21 cellular contexts compared by ENCODE assay signal in the genomic region with DNA sequence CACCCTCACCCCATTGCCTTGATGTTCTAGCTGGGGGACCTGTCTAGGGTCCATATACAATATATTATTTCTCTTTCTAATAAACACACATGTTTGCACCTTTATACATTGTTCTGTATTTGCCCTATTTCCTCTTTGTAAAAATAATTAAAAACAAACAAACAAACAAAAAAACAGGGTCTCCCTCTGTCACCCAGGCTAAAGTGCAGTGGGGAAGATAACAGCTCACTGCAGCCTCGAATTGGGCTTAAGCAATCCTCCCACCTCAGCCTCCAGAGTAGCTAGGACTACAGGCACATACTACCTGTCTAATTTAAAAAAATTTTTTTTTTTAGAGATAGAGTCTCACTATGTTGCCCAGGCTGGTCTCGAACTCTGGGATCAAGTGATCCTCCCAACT. TPM values are rescaled to one million over a fixed set of nuclear protein-coding genes. Genes with fewer than 3 reads are reported as not detected.
A peak's percentile ranks its signal among the peaks of the same experiment; 100 is the strongest.
DNase-seq lines count a peak whose midpoint lies in the region; ATAC-seq and TF ChIP-seq lines count a peak whose summit lies in the region.
"Had no signal": no experiment of that assay in that cellular context is flagged by ENCODE, and none has a peak within 500 bp of the region (broad histone marks: within the 10 kb centered on the region; RNA-seq: fewer than 3 reads in every experiment).

No MANE protein-coding gene starts in this region.

- WGBS in heart right ventricle, 2 donors, result 57 to 64% methylated on average over 2 of the region's 2 CpGs
- WGBS in upper lobe of left lung, 2 donors, result 52 to 56% methylated on average over 2 of the region's 2 CpGs

- H3K4me3 ChIP-seq in left ventricle myocardium inferior, result no peak overlapping the region
- no peak overlapping the region for H3K4me3 ChIP-seq in heart right ventricle
- H3K4me3 ChIP-seq in SK-N-MC, result peak overlapping the region; percentile 69; the same call in 1 of the 2 replicates
- no peak overlapping the region for H3K4me3 ChIP-seq in upper lobe of left lung
- H3K4me3 ChIP-seq: BLaER1, MG63 had no signal

- H3K4me1 Mint-ChIP-seq in neural crest cell, result peaks cover 16% of the 10 kb centered on the region

- no peak for TF ChIP-seq EP300 in upper lobe of left lung (IDR thresholded peaks at IDR 0.05)

- H3K36me3 ChIP-seq in left ventricle myocardium inferior, result no peaks in the 10 kb centered on the region
- H3K36me3 ChIP-seq in heart right ventricle, result no peaks in the 10 kb centered on the region
- H3K36me3 ChIP-seq in SK-N-MC (ENCODE audit: insufficient read depth, low read length), result no peaks in the 10 kb centered on the region
- H3K36me3 ChIP-seq in upper lobe of left lung, result no peaks in the 10 kb centered on the region
- H3K36me3 ChIP-seq: BLaER1, MG63 had no signal

- no peaks in the 10 kb centered on the region for H3K36me3 Mint-ChIP-seq in neural crest cell (ENCODE audit: low read depth)

- peaks cover 26% of the 10 kb centered on the region for H3K27me3 Mint-ChIP-seq in neural crest cell (ENCODE audit: low read depth)

- TF ChIP-seq POLR2A in upper lobe of left lung (IDR thresholded peaks at IDR 0.05), result no peak

- TF ChIP-seq CTCF in left ventricle myocardium inferior (IDR thresholded peaks at IDR 0.05; ENCODE audit: borderline replicate concordance) (no peak), heart right ventricle (IDR thresholded peaks at IDR 0.05) (no peak), neural crest cell (conservative IDR thresholded peaks at IDR 0.05) (no peak), upper lobe of left lung (IDR thresholded peaks at IDR 0.05) (no peak)

- H3K9me3 ChIP-seq in left ventricle myocardium inferior (replicated peaks), result no peaks in the 10 kb centered on the region
- H3K9me3 ChIP-seq in heart right ventricle, result no peaks in the 10 kb centered on the region
- H3K9me3 ChIP-seq in SK-N-MC (ENCODE audit: low read depth, low read length), result no peaks in the 10 kb centered on the region
- no peaks in the 10 kb centered on the region for H3K9me3 ChIP-seq in upper lobe of left lung
- H3K9me3 ChIP-seq: BLaER1, MG63 had no signal

- no peak overlapping the region for H3K9ac ChIP-seq in SK-N-MC (ENCODE audit: insufficient read length)
- H3K9ac ChIP-seq: BLaER1 had no signal

- ATAC-seq in heart right ventricle (no peak), upper lobe of left lung (ENCODE audit: low FRiP score in 2 of 2) (no peak), GM19035 (IDR thresholded peaks at IDR 0.05; ENCODE audit: unreplicated experiment) (no peak)

- H3K4me1 ChIP-seq in left ventricle myocardium inferior (peaks cover 16% of the 10 kb centered on the region), heart right ventricle (peaks cover 0 to 15% (median 10%) of the 10 kb centered on the region in 9 donors), upper lobe of left lung (peaks cover 7 to 16% (median 14%) of the 10 kb centered on the region in 4 donors)

- intact Hi-C loops in left ventricle myocardium inferior (cut with micrococcal nuclease) (no loop called here), heart right ventricle (cut with DNase I) (loop anchor here in 8 of 10 donors (2.0 to 10.0 kb wide), 5 partner anchors 97 to 211 kb away; partner anchors contain the start of gene TIMM44 (in 4 of the 8))

- H3K27ac Mint-ChIP-seq in neural crest cell (ENCODE audit: unreplicated experiment), result peak overlapping the region; percentile 35
- H3K27ac Mint-ChIP-seq: CD4-positive, alpha-beta T cell had no signal

- H3K4me3 Mint-ChIP-seq in neural crest cell, result no peak overlapping the region
- H3K4me3 Mint-ChIP-seq: CD4-positive, alpha-beta T cell had no signal

- no peaks in the 10 kb centered on the region for H3K9me3 Mint-ChIP-seq in neural crest cell
- H3K9me3 Mint-ChIP-seq: CD4-positive, alpha-beta T cell had no signal

- H3K27ac ChIP-seq in left ventricle myocardium inferior (replicated peaks) (peak overlapping the region; percentile 52), heart right ventricle (peak overlapping the region in 3 of 10 donors; percentile 25 to 55 (median 53)), SK-N-MC (no peak overlapping the region; the same call in 1 of the 2 replicates), upper lobe of left lung (peak overlapping the region; percentile 3 to 58 (median 32))
- H3K27ac ChIP-seq: BLaER1 had no signal

- H3K27me3 ChIP-seq in left ventricle myocardium inferior (ENCODE audit: low read depth), result peaks cover 19% of the 10 kb centered on the region
- peaks cover 0 to 18% (median 14%) of the 10 kb centered on the region in 7 donors for H3K27me3 ChIP-seq in heart right ventricle
- no peaks in the 10 kb centered on the region for H3K27me3 ChIP-seq in upper lobe of left lung

- DNase-seq in left ventricle myocardium inferior (no peak), heart right ventricle (no peak), SK-N-MC (ENCODE audit: low read depth, low spot score) (no peak), neural crest cell (ENCODE audit: low read depth, low spot score) (no peak), upper lobe of left lung (no peak), NOMO-1 treated with dmso at 0.1 percent for 144 hours (lab: John Stamatoyannopoulos, UW; ENCODE audit: unreplicated experiment) (no peak)
- DNase-seq in stimulated activated CD4-positive, alpha-beta T cell treated with anti-CD3 and anti-CD28 coated beads, Interleukin-2, amount 100 ng/mL, for 24 hours, result no peak
- DNase-seq: CD4-positive, alpha-beta T cell; GOT3; KG1; NCI-H1930; NCI-H446 treated with DMSO at 0.1 percent for 48 hours; NCI-H526 treated with DMSO at 0.1 percent for 48 hours; SIG-M5 had no signal

RNA-seq across cellular contexts. Expression of gene FBN3, which starts 5.9 kb away (rescaled TPM):
- not detected for total RNA-seq in left ventricle myocardium inferior
- total RNA-seq in heart right ventricle, result under 1 TPM in 3 of 10 donors, not detected in 7; 0.05 to 0.26 (median 0.06) TPM
- polyA plus RNA-seq in heart right ventricle, result not detected
- 12.8 and 13.9 TPM in 2 replicates for total RNA-seq in neural crest cell
- 100 to 1,000 TPM in 1 of 6 donors, 10 to 100 TPM in 1, 1 to 10 TPM in 3, under 1 TPM in 1; 0.10 to 106 (median 8.0) TPM for total RNA-seq in upper lobe of left lung
- total RNA-seq: A172; CD4-positive, alpha-beta T cell; Daoy; IMR-90 had no signal
- polyA plus RNA-seq: AG04450, IMR-90 had no signal

RNA-seq across cellular contexts. Expression of gene CERS4, which starts 53.9 kb away (rescaled TPM):
- total RNA-seq in left ventricle myocardium inferior (16.5 TPM), heart right ventricle (10 to 100 TPM; 13.9 to 25.0 (median 17.7) TPM), neural crest cell (30.0 and 31.3 TPM in 2 replicates), upper lobe of left lung (100 to 1,000 TPM in 1 of 6 donors, 10 to 100 TPM in 5; 55.5 to 131 (median 63.8) TPM)
- 10 to 100 TPM; 19.5 to 28.9 TPM for polyA plus RNA-seq in heart right ventricle
